In genomic region chr2:186611526-186611925, GRCh38 we compare ENCODE assay signal across 22 cellular contexts.
"Had no signal": no experiment of that assay in that cellular context is flagged by ENCODE, and none has a peak within 500 bp of the region (broad histone marks: within the 10 kb centered on the region; RNA-seq: fewer than 3 reads in every experiment).

No MANE protein-coding gene starts in this region.

- H3K36me3 Mint-ChIP-seq: naive B cell had no signal

- ATAC-seq: activated CD8-positive, alpha-beta memory T cell treated with anti-CD3 and anti-CD28 coated beads, Interleukin-2, amount 10 ng/mL, durations not matched to agents 7 days and 5 days; activated CD8-positive, alpha-beta T cell treated with anti-CD3 and anti-CD28 coated beads for 36 hours; left cardiac atrium; sciatic nerve; stimulated activated naive CD8-positive, alpha-beta T cell treated with anti-CD3 and anti-CD28 coated beads, Interleukin-15, Interleukin-2, amounts not matched to agents 100 U/mL and 50 U/mL, for 24 hours had no signal

- H3K4me2 ChIP-seq: hepatocyte had no signal

- H3K4me1 Mint-ChIP-seq: activated CD4-positive, alpha-beta T cell treated with anti-CD3 and anti-CD28 coated beads, Interleukin-2, amount 10 ng/mL, durations not matched to agents 7 days and 5 days; activated naive CD4-positive, alpha-beta T cell treated with anti-CD3 and anti-CD28 coated beads, Interleukin-2, amount 50 U/mL, for 24 hours; naive B cell had no signal

- H3K27ac Mint-ChIP-seq: activated CD4-positive, alpha-beta T cell treated with anti-CD3 and anti-CD28 coated beads, Interleukin-2, amount 10 ng/mL, durations not matched to agents 7 days and 5 days; activated CD8-positive, alpha-beta memory T cell treated with anti-CD3 and anti-CD28 coated beads, Interleukin-2, amount 10 ng/mL, durations not matched to agents 7 days and 5 days; activated CD8-positive, alpha-beta T cell treated with anti-CD3 and anti-CD28 coated beads for 36 hours; activated naive CD4-positive, alpha-beta T cell treated with anti-CD3 and anti-CD28 coated beads, Interleukin-2, amount 50 U/mL, for 24 hours; activated T-helper 1 cell treated with anti-CD3 and anti-CD28 coated beads, Interleukin-12 subunit alpha, Interleukin-12 subunit beta, Interleukin-2, Interleukin-4 antibody, amounts not matched to agents 30 ng/mL and 10 ng/mL and 1 ng/mL, durations not matched to agents 14 hours and 24 hours and 36 hours; endodermal cell had no signal

- H3K36me3 ChIP-seq: ascending aorta, thyroid gland had no signal

- H3K27me3 ChIP-seq: ascending aorta, hepatocyte, thyroid gland had no signal

- DNase-seq: activated CD4-positive, alpha-beta T cell treated with anti-CD3 and anti-CD28 coated beads, Interleukin-2, amount 10 ng/mL, durations not matched to agents 7 days and 5 days; activated CD4-positive, CD25-positive, alpha-beta regulatory T cell treated with anti-CD3 and anti-CD28 coated beads, Interleukin-2, amount 50 U/mL, for 72 hours; activated CD8-positive, alpha-beta memory T cell treated with anti-CD3 and anti-CD28 coated beads, Interleukin-2, amount 10 ng/mL, durations not matched to agents 7 days and 5 days; activated CD8-positive, alpha-beta T cell treated with anti-CD3 and anti-CD28 coated beads for 36 hours; activated gamma-delta T cell treated with Interleukin-2 at 50 U/mL for 16 hours; endodermal cell; foreskin fibroblast; left cardiac atrium; mesenchymal stem cell; naive B cell; posterior cingulate gyrus; stimulated activated CD4-positive, alpha-beta T cell treated with anti-CD3 and anti-CD28 coated beads, Interleukin-4, amount 100 ng/mL, for 4 hours; stimulated activated naive CD8-positive, alpha-beta T cell treated with anti-CD3 and anti-CD28 coated beads, Interleukin-15, Interleukin-2, amounts not matched to agents 100 U/mL and 50 U/mL, for 24 hours; thyroid gland had no signal

- H2AFZ ChIP-seq: hepatocyte had no signal

- H3K4me3 ChIP-seq: ascending aorta, coronary artery, hepatocyte, thyroid gland had no signal

- H3K4me3 Mint-ChIP-seq: activated CD4-positive, alpha-beta T cell treated with anti-CD3 and anti-CD28 coated beads, Interleukin-2, amount 10 ng/mL, durations not matched to agents 7 days and 5 days; activated CD8-positive, alpha-beta memory T cell treated with anti-CD3 and anti-CD28 coated beads, Interleukin-2, amount 10 ng/mL, durations not matched to agents 7 days and 5 days; activated CD8-positive, alpha-beta T cell treated with anti-CD3 and anti-CD28 coated beads for 36 hours; activated naive CD4-positive, alpha-beta T cell treated with anti-CD3 and anti-CD28 coated beads, Interleukin-2, amount 50 U/mL, for 24 hours; activated T-helper 1 cell treated with anti-CD3 and anti-CD28 coated beads, Interleukin-12 subunit alpha, Interleukin-12 subunit beta, Interleukin-2, Interleukin-4 antibody, amounts not matched to agents 30 ng/mL and 10 ng/mL and 1 ng/mL, durations not matched to agents 14 hours and 24 hours and 36 hours; endodermal cell had no signal

- H3K27ac ChIP-seq: ascending aorta, coronary artery, epithelial cell of prostate, hepatocyte, VCaP had no signal

- H3K9me3 Mint-ChIP-seq: activated CD4-positive, alpha-beta T cell treated with anti-CD3 and anti-CD28 coated beads, Interleukin-2, amount 10 ng/mL, durations not matched to agents 7 days and 5 days; activated CD8-positive, alpha-beta T cell treated with anti-CD3 and anti-CD28 coated beads for 36 hours; activated naive CD4-positive, alpha-beta T cell treated with anti-CD3 and anti-CD28 coated beads, Interleukin-2, amount 50 U/mL, for 24 hours; activated T-helper 1 cell treated with anti-CD3 and anti-CD28 coated beads, Interleukin-12 subunit alpha, Interleukin-12 subunit beta, Interleukin-2, Interleukin-4 antibody, amounts not matched to agents 30 ng/mL and 10 ng/mL and 1 ng/mL, durations not matched to agents 14 hours and 24 hours and 36 hours; endodermal cell; naive B cell had no signal

- H3K27me3 Mint-ChIP-seq: activated CD4-positive, alpha-beta T cell treated with anti-CD3 and anti-CD28 coated beads, Interleukin-2, amount 10 ng/mL, durations not matched to agents 7 days and 5 days; activated CD8-positive, alpha-beta memory T cell treated with anti-CD3 and anti-CD28 coated beads, Interleukin-2, amount 10 ng/mL, durations not matched to agents 7 days and 5 days; activated CD8-positive, alpha-beta T cell treated with anti-CD3 and anti-CD28 coated beads for 36 hours; activated naive CD4-positive, alpha-beta T cell treated with anti-CD3 and anti-CD28 coated beads, Interleukin-2, amount 50 U/mL, for 24 hours; naive B cell had no signal

- H3K9me3 ChIP-seq: ascending aorta, thyroid gland had no signal
